Comparison of ENCODE assay signal across 8 cellular contexts in genomic region chr3:179347108-179347382, GRCh38. TPM values are rescaled to one million over a fixed set of nuclear protein-coding genes. Genes with fewer than 3 reads are reported as not detected.
DNase-seq lines count a peak whose midpoint lies in the region; ATAC-seq and TF ChIP-seq lines count a peak whose summit lies in the region.

No MANE protein-coding gene starts in this region.

- POLR2A ChIA-PET in activated CD8-positive, alpha-beta T cell treated with anti-CD3 and anti-CD28 coated beads, Interleukin-2, amount 10 ng/mL, durations not matched to agents 7 days and 5 days (lab: Charles Lee): interaction anchor here (0.8 to 2.6 kb wide), 4 partner anchors 16 to 258 kb away, joined by 3 to 12 read pairs (median 4); partner anchors contain the start of genes MRPL47, NDUFB5 and ZNF639

- H3K27ac ChIP-seq in H9 (ENCODE audit: insufficient read length, low read depth, low read length): peak overlapping the region; percentile 84
- H3K27ac ChIP-seq in right atrium auricular region: peak overlapping the region; percentile 87 to 93
- peak overlapping the region in 20 of 21 experiments; percentile 33 to 92 (median 86) for H3K27ac ChIP-seq in skin epidermis

- ATAC-seq in activated CD8-positive, alpha-beta T cell treated with anti-CD3 and anti-CD28 coated beads, Interleukin-2, amount 10 ng/mL, durations not matched to agents 7 days and 5 days: no peak
- no peak for ATAC-seq in HG03045 (IDR thresholded peaks at IDR 0.05; ENCODE audit: unreplicated experiment)
- ATAC-seq in HG03342 (IDR thresholded peaks at IDR 0.05; ENCODE audit: unreplicated experiment): no peak

- H3K4me1 ChIP-seq in H9 (ENCODE audit: insufficient read depth, low read length) (no peaks in the 10 kb centered on the region), right atrium auricular region (peaks cover 0 to 15% of the 10 kb centered on the region in 2 donors)

- no peaks in the 10 kb centered on the region for H3K79me1 ChIP-seq in H9 (ENCODE audit: insufficient read depth, low read depth, low read length, poor library complexity, severe bottlenecking)

- H3K4me1 Mint-ChIP-seq in H9: peaks cover 9 to 10% of the 10 kb centered on the region in 2 experiments
- peaks cover 15% of the 10 kb centered on the region for H3K4me1 Mint-ChIP-seq in activated CD8-positive, alpha-beta T cell treated with anti-CD3 and anti-CD28 coated beads, Interleukin-2, amount 10 ng/mL, durations not matched to agents 7 days and 5 days (ENCODE audit: low read depth)

- H3K23ac ChIP-seq in H9 (ENCODE audit: insufficient read length, low read depth, low read length): no peak overlapping the region

- H3K23me2 ChIP-seq in H9 (ENCODE audit: insufficient read length, low read depth, low read length, poor library complexity, severe bottlenecking): peaks cover 4% of the 10 kb centered on the region

- H3T11ph ChIP-seq in H9 (ENCODE audit: low read length): no peak overlapping the region

- peak overlapping the region in 1 of 3 experiments; percentile 98; a peak in 2 of 7 replicates for H3K27ac Mint-ChIP-seq in H9
- H3K27ac Mint-ChIP-seq in activated CD8-positive, alpha-beta T cell treated with anti-CD3 and anti-CD28 coated beads, Interleukin-2, amount 10 ng/mL, durations not matched to agents 7 days and 5 days: peak overlapping the region; percentile 93

- H3K4me2 ChIP-seq in H9 (ENCODE audit: insufficient read depth, insufficient read length, low read length): peak overlapping the region; percentile 96

- CTCF ChIA-PET in activated CD8-positive, alpha-beta T cell treated with anti-CD3 and anti-CD28 coated beads, Interleukin-2, amount 10 ng/mL, durations not matched to agents 7 days and 5 days (lab: Charles Lee): interaction anchor here (1.3 to 2.0 kb wide), 2 partner anchors 23 to 26 kb away, joined by 4 to 9 read pairs; no protein-coding TSS in a partner anchor

- peak overlapping the region; percentile 36 for H2AFZ ChIP-seq in H9 (ENCODE audit: low read length)

- H3K79me2 ChIP-seq in H9 (ENCODE audit: insufficient read depth, low read length): peaks cover 1% of the 10 kb centered on the region; the same call in 1 of the 2 replicates

- H3K4me3 ChIP-seq in right atrium auricular region (peak overlapping the region; percentile 84 to 89), skin epidermis (peak overlapping the region; percentile 61 to 88 (median 82))

- no peak overlapping the region for H3K56ac ChIP-seq in H9 (ENCODE audit: insufficient read length, low read depth, low read length)

- no peaks in the 10 kb centered on the region; a peak in 1 of 5 replicates for H3K9me3 Mint-ChIP-seq in H9
- no peaks in the 10 kb centered on the region for H3K9me3 Mint-ChIP-seq in activated CD8-positive, alpha-beta T cell treated with anti-CD3 and anti-CD28 coated beads, Interleukin-2, amount 10 ng/mL, durations not matched to agents 7 days and 5 days (ENCODE audit: insufficient read depth)

- no peak overlapping the region for H4K91ac ChIP-seq in H9 (ENCODE audit: insufficient read length, low read depth, low read length)

- H3K4ac ChIP-seq in H9 (ENCODE audit: low read depth, low read length): no peak overlapping the region; the same call in 1 of the 2 replicates

- H3K4me3 Mint-ChIP-seq in H9: peak overlapping the region; percentile 97 to 98
- H3K4me3 Mint-ChIP-seq in activated CD8-positive, alpha-beta T cell treated with anti-CD3 and anti-CD28 coated beads, Interleukin-2, amount 10 ng/mL, durations not matched to agents 7 days and 5 days: peak overlapping the region; percentile 94

- no CpG with 5 or more reads among the region's 12 CpGs for WGBS in H9 (ENCODE audit: extremely low coverage, insufficient read length, low lambda C conversion rate)

- H3K36me3 Mint-ChIP-seq in H9 (ENCODE audit: insufficient read depth in 1 of 3, low read depth in 3 of 3): peaks cover 2 to 16% (median 15%) of the 10 kb centered on the region in 3 experiments; a peak in 6 of 7 replicates
- H3K36me3 Mint-ChIP-seq in activated CD8-positive, alpha-beta T cell treated with anti-CD3 and anti-CD28 coated beads, Interleukin-2, amount 10 ng/mL, durations not matched to agents 7 days and 5 days (ENCODE audit: low read depth): peaks cover 10% of the 10 kb centered on the region

- H3K9me3 ChIP-seq in H9 (ENCODE audit: control insufficient read depth, low read depth, low read length): no peaks in the 10 kb centered on the region
- H3K9me3 ChIP-seq in right atrium auricular region: no peaks in the 10 kb centered on the region

- in situ Hi-C loops in GM13976 (cut with MboI; ENCODE audit: low sequenced_read_pairs, unreplicated experiment): no loop called here

- no peak overlapping the region for H2AK5ac ChIP-seq in H9 (ENCODE audit: insufficient read length, low read length)

- no peak for DNase-seq in H9
- no peak for DNase-seq in activated CD8-positive, alpha-beta T cell treated with anti-CD3 and anti-CD28 coated beads, Interleukin-2, amount 10 ng/mL, durations not matched to agents 7 days and 5 days
- DNase-seq in right atrium auricular region (ENCODE audit: low spot score): no peak
- DNase-seq in GM13976 (ENCODE audit: low spot score): no peak
- no peak for DNase-seq in KG1 (lab: John Stamatoyannopoulos, UW)

- H4K8ac ChIP-seq in H9 (replicated peaks; ENCODE audit: insufficient read length, low read depth, low read length): peak overlapping the region; percentile 89

- H2BK5ac ChIP-seq in H9 (ENCODE audit: insufficient read length, low read length): no peak overlapping the region

- H2BK20ac ChIP-seq in H9 (ENCODE audit: low read depth, low read length, poor library complexity, severe bottlenecking): no peak overlapping the region

- H3K27me3 Mint-ChIP-seq in H9 (ENCODE audit: low read depth): no peaks in the 10 kb centered on the region
- H3K27me3 Mint-ChIP-seq in activated CD8-positive, alpha-beta T cell treated with anti-CD3 and anti-CD28 coated beads, Interleukin-2, amount 10 ng/mL, durations not matched to agents 7 days and 5 days (ENCODE audit: low read depth): no peaks in the 10 kb centered on the region

- H2BK120ac ChIP-seq in H9 (ENCODE audit: low read depth, low read length, poor library complexity, severe bottlenecking): no peak overlapping the region

- no peak overlapping the region for H3K14ac ChIP-seq in H9 (ENCODE audit: insufficient read depth, low read length)

- TF ChIP-seq CTCF in H9 (conservative IDR thresholded peaks at IDR 0.05) (no peak), right atrium auricular region (IDR thresholded peaks at IDR 0.05) (no peak), GM13976 (IDR thresholded peaks at IDR 0.05; ENCODE audit: borderline replicate concordance, control extremely low read depth, extremely low read depth, insufficient read depth, missing control alignments) (no peak)

- H3K18ac ChIP-seq in H9 (ENCODE audit: insufficient read length, low read depth, low read length): no peak overlapping the region

- peak overlapping the region; percentile 76 for H3K9ac ChIP-seq in H9 (ENCODE audit: extremely low read depth, insufficient read length, low read length)

- H2BK12ac ChIP-seq in H9 (ENCODE audit: insufficient read length, low read depth, low read length): no peak overlapping the region

- peak overlapping the region; percentile 94 for H4K5ac ChIP-seq in H9 (ENCODE audit: insufficient read length, low read depth, low read length)

- no peaks in the 10 kb centered on the region for H4K20me1 ChIP-seq in H9 (ENCODE audit: control insufficient read depth, insufficient read depth, insufficient read length)

- H3K27me3 ChIP-seq in H9 (ENCODE audit: insufficient read depth, low read length) (no peaks in the 10 kb centered on the region), right atrium auricular region (no peaks in the 10 kb centered on the region)

- H3K36me3 ChIP-seq in right atrium auricular region: peaks cover 14% of the 10 kb centered on the region

- H2BK15ac ChIP-seq in H9 (ENCODE audit: low read depth, low read length): no peak overlapping the region

RNA-seq across cellular contexts. Expression of gene MFN1, which starts 0.5 kb away (rescaled TPM):
- 45.2 and 46.0 TPM in 2 replicates for total RNA-seq in H9 (2021)
- total RNA-seq in activated CD8-positive, alpha-beta T cell treated with anti-CD3 and anti-CD28 coated beads, Interleukin-2, amount 10 ng/mL, durations not matched to agents 7 days and 5 days: 10 to 100 TPM; 25.5 to 30.4 TPM
- 10 to 100 TPM; 30.5 to 68.0 TPM for total RNA-seq in right atrium auricular region

RNA-seq across cellular contexts. Expression of gene ZNF639, which starts 24.2 kb away (rescaled TPM):
- total RNA-seq in H9 (2021): 44.1 and 44.7 TPM in 2 replicates
- total RNA-seq in activated CD8-positive, alpha-beta T cell treated with anti-CD3 and anti-CD28 coated beads, Interleukin-2, amount 10 ng/mL, durations not matched to agents 7 days and 5 days: 10 to 100 TPM; 36.3 to 40.6 TPM
- 10 to 100 TPM; 46.4 to 47.2 TPM for total RNA-seq in right atrium auricular region
